19 cellular contexts compared by ENCODE assay signal in the genomic region with DNA sequence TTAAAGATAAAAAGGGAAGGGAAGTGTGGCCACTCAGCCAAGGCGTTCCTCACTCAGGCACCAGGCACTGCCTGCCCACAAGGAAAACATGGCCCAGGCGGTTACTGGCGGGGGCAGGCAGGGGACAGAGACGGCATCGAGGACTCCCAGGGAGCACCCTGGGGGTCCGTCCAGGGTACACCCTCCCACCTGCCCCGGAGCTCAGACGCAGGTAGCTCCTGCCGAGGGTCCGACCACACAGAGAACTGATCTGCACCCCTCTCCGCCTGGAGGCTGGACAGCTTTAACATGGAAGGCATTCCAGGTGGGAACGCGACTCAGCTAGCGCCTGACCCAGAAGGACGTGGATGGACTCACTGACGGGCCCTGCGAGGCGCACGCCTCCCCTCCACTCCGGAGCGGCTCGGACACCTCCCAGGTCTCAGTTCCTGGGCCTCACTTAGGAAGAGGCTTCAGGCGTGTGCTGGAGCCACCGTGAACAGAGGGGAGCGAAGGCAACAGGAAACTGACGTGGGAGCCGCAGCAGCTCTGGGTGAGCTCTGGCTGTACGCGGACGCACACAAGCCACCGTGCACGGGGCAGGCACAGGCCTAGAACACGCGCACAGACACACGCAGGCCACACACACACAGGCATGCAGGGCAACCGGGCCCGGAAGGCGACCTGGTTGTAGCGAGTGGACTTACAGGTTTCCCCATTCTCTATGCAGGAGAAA.
"Had no signal": no experiment of that assay in that cellular context is flagged by ENCODE, and none has a peak within 500 bp of the region (broad histone marks: within the 10 kb centered on the region; RNA-seq: fewer than 3 reads in every experiment).

No MANE protein-coding gene starts in this region.

- H3K9me3 ChIP-seq: suprapubic skin had no signal

- H3K4me1 Mint-ChIP-seq: activated CD4-positive, alpha-beta T cell treated with anti-CD3 and anti-CD28 coated beads for 36 hours; activated naive CD8-positive, alpha-beta T cell treated with anti-CD3 and anti-CD28 coated beads, Interleukin-2, amount 10 ng/mL, durations not matched to agents 7 days and 5 days; brain; central memory CD8-positive, alpha-beta T cell had no signal

- H3K4me3 Mint-ChIP-seq: activated CD4-positive, alpha-beta T cell treated with anti-CD3 and anti-CD28 coated beads for 36 hours; activated naive CD8-positive, alpha-beta T cell treated with anti-CD3 and anti-CD28 coated beads, Interleukin-2, amount 10 ng/mL, durations not matched to agents 7 days and 5 days; activated T-cell treated with anti-CD3 and anti-CD28 coated beads, Interleukin-2, amount 50 U/mL, for 72 hours; brain; central memory CD8-positive, alpha-beta T cell; T-helper 1 cell treated with Interleukin-12 subunit alpha and Interleukin-12 subunit beta and Interleukin-4 antibody, amounts not matched to agents 30 μg/mL and 1 μg/mL, for 36 hours; type B pancreatic cell had no signal

- H3K27ac Mint-ChIP-seq: activated CD4-positive, alpha-beta T cell treated with anti-CD3 and anti-CD28 coated beads for 36 hours; activated naive CD8-positive, alpha-beta T cell treated with anti-CD3 and anti-CD28 coated beads, Interleukin-2, amount 10 ng/mL, durations not matched to agents 7 days and 5 days; activated T-cell treated with anti-CD3 and anti-CD28 coated beads, Interleukin-2, amount 50 U/mL, for 72 hours; T-helper 1 cell treated with Interleukin-12 subunit alpha and Interleukin-12 subunit beta and Interleukin-4 antibody, amounts not matched to agents 30 μg/mL and 1 μg/mL, for 36 hours; type B pancreatic cell had no signal

- DNase-seq: activated CD4-positive, alpha-beta T cell treated with anti-CD3 and anti-CD28 coated beads for 36 hours; activated CD8-positive, alpha-beta memory T cell treated with anti-CD3 and anti-CD28 coated beads, Interleukin-2, amount 50 U/mL, for 48 hours; activated gamma-delta T cell treated with Interleukin-2 at 50 U/mL for 16 hours; activated naive CD8-positive, alpha-beta T cell treated with anti-CD3 and anti-CD28 coated beads, Interleukin-2, amount 10 ng/mL, durations not matched to agents 7 days and 5 days; activated T-cell treated with anti-CD3 and anti-CD28 coated beads, Interleukin-2, amount 50 U/mL, for 72 hours; effector CD8-positive, alpha-beta T cell; foreskin melanocyte; head of caudate nucleus; small intestine; stimulated activated CD4-positive, alpha-beta T cell treated with anti-CD3 and anti-CD28 coated beads, Interleukin-4, amount 100 ng/mL, for 24 hours; stimulated activated naive CD4-positive, alpha-beta T cell; WERI-Rb-1 had no signal

- H3K27ac ChIP-seq: epithelial cell of prostate, suprapubic skin, WERI-Rb-1 had no signal

- H3K27me3 Mint-ChIP-seq: activated CD4-positive, alpha-beta T cell treated with anti-CD3 and anti-CD28 coated beads for 36 hours; activated naive CD8-positive, alpha-beta T cell treated with anti-CD3 and anti-CD28 coated beads, Interleukin-2, amount 10 ng/mL, durations not matched to agents 7 days and 5 days; brain; central memory CD8-positive, alpha-beta T cell; type B pancreatic cell had no signal

- H3K27me3 ChIP-seq: suprapubic skin had no signal

- H3K9me3 Mint-ChIP-seq: activated naive CD8-positive, alpha-beta T cell treated with anti-CD3 and anti-CD28 coated beads, Interleukin-2, amount 10 ng/mL, durations not matched to agents 7 days and 5 days; activated T-cell treated with anti-CD3 and anti-CD28 coated beads, Interleukin-2, amount 50 U/mL, for 72 hours; brain; central memory CD8-positive, alpha-beta T cell; T-helper 1 cell treated with Interleukin-12 subunit alpha and Interleukin-12 subunit beta and Interleukin-4 antibody, amounts not matched to agents 30 μg/mL and 1 μg/mL, for 36 hours; type B pancreatic cell had no signal

- H3K4me3 ChIP-seq: lung, suprapubic skin had no signal

- H3K36me3 Mint-ChIP-seq: activated naive CD8-positive, alpha-beta T cell treated with anti-CD3 and anti-CD28 coated beads, Interleukin-2, amount 10 ng/mL, durations not matched to agents 7 days and 5 days; brain had no signal

- ATAC-seq: activated CD4-positive, alpha-beta T cell treated with anti-CD3 and anti-CD28 coated beads for 36 hours had no signal
